Comparison of ENCODE assay signal across 17 cellular contexts in the genomic region with DNA sequence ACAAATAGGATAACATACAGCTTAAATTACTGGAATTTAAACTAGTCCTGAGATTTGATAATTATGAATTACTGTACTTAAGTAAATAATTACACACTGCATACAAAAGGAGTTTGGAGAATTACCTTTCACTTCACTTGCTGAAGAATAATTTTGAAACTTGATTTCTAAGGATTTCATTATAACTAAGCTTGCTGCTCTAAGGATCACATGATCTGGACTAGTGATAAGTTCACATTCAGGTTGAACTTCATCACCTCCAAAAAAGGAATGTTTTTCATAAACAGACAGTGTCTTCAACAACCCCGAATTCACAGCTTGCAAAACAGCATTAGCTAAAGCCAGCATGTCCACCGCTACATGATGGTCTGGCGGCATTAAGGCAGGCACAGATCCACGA. TPM values are rescaled to one million over a fixed set of nuclear protein-coding genes. Genes with fewer than 3 reads are reported as not detected.
DNase-seq lines count a peak whose midpoint lies in the region; ATAC-seq, FAIRE-seq and TF ChIP-seq lines count a peak whose summit lies in the region.
"Had no signal": no experiment of that assay in that cellular context is flagged by ENCODE, and none has a peak within 500 bp of the region (broad histone marks: within the 10 kb centered on the region; RNA-seq: fewer than 3 reads in every experiment).

No MANE protein-coding gene starts in this region.

- no peak for ATAC-seq in activated CD8-positive, alpha-beta T cell treated with anti-CD3 and anti-CD28 coated beads for 36 hours
- no peak for ATAC-seq in activated CD8-positive, alpha-beta T cell treated with anti-CD3 and anti-CD28 coated beads, Interleukin-2, amount 10 ng/mL, durations not matched to agents 7 days and 5 days
- ATAC-seq in A549 (no peak), GM21576 (IDR thresholded peaks at IDR 0.05; ENCODE audit: unreplicated experiment) (no peak)
- ATAC-seq in activated naive CD4-positive, alpha-beta T cell treated with anti-CD3 and anti-CD28 coated beads, Interleukin-2, amount 50 U/mL, for 72 hours, result peak; percentile 26 to 68
- ATAC-seq: PC-3 had no signal

- CTCF ChIA-PET in activated CD8-positive, alpha-beta T cell treated with anti-CD3 and anti-CD28 coated beads for 36 hours (lab: Charles Lee), result interaction anchor here (1.1 to 5.8 kb wide), 9 partner anchors 10 to 434 kb away, joined by 4 to 72 read pairs (median 6); no protein-coding TSS in a partner anchor
- CTCF ChIA-PET in activated CD8-positive, alpha-beta T cell treated with anti-CD3 and anti-CD28 coated beads, Interleukin-2, amount 10 ng/mL, durations not matched to agents 7 days and 5 days (lab: Charles Lee), result interaction anchor here (1.0 to 6.8 kb wide), 6 partner anchors 16 to 222 kb away, joined by 5 to 106 read pairs (median 16); partner anchors contain the start of genes ASB7 and LINS1
- CTCF ChIA-PET in A549 (lab: Yijun Ruan, JAX), result interaction anchor here (0.9 to 6.8 kb wide), 9 partner anchors 10 to 784 kb away, joined by 3 to 120 read pairs (median 7); partner anchors contain the start of gene ADAMTS17
- CTCF ChIA-PET in CD4-positive, alpha-beta memory T cell (lab: Charles Lee; ENCODE audit: partially characterized antibody), result interaction anchor here (0.7 to 7.2 kb wide), 12 partner anchors 10 to 645 kb away, joined by 3 to 214 read pairs (median 10); partner anchors contain the start of genes ADAMTS17, ASB7 and LINS1

- peaks cover 17% of the 10 kb centered on the region for H3K36me3 ChIP-seq in CD4-positive, alpha-beta memory T cell (ENCODE audit: insufficient read depth, low read length)

- no peak overlapping the region for H3K4me2 ChIP-seq in A549
- H3K4me2 ChIP-seq: BLaER1 treated with 17β-estradiol and CSF1 and Interleukin-3, amounts not matched to agents 10 nM and 100 nM had no signal

- peak; percentile 61 for FAIRE-seq in A549 (lab: Jason Lieb, UNC)

- TF ChIP-seq EP300 in A549 (IDR thresholded peaks at IDR 0.05), result no peak

- H3K4me3 Mint-ChIP-seq in activated CD8-positive, alpha-beta T cell treated with anti-CD3 and anti-CD28 coated beads for 36 hours, result no peak overlapping the region
- H3K4me3 Mint-ChIP-seq in activated CD8-positive, alpha-beta T cell treated with anti-CD3 and anti-CD28 coated beads, Interleukin-2, amount 10 ng/mL, durations not matched to agents 7 days and 5 days, result no peak overlapping the region
- H3K4me3 Mint-ChIP-seq in CD4-positive, alpha-beta memory T cell, result no peak overlapping the region

- no peaks in the 10 kb centered on the region for H3K9me3 ChIP-seq in A549
- H3K9me3 ChIP-seq in CD4-positive, alpha-beta memory T cell (ENCODE audit: control insufficient read depth in 1 of 2, low read length in 2 of 2), result no peaks in the 10 kb centered on the region

- H3K27ac ChIP-seq in A549, result no peak overlapping the region
- H3K27ac ChIP-seq in CD4-positive, alpha-beta memory T cell (ENCODE audit: low read depth, low read length), result no peak overlapping the region
- H3K27ac ChIP-seq: BLaER1 treated with 17β-estradiol and CSF1 and Interleukin-3, amounts not matched to agents 10 nM and 100 nM had no signal

- WGBS in A549 (ENCODE audit: missing lambda C conversion rate), result 86% methylated on average over 4 of the region's 4 CpGs

- no peak for TF ChIP-seq POLR2A in A549 (IDR thresholded peaks at IDR 0.05; ENCODE audit: low read length)

- peaks cover 48% of the 10 kb centered on the region for H3K36me3 Mint-ChIP-seq in activated CD8-positive, alpha-beta T cell treated with anti-CD3 and anti-CD28 coated beads for 36 hours (ENCODE audit: low read depth)
- H3K36me3 Mint-ChIP-seq in activated CD8-positive, alpha-beta T cell treated with anti-CD3 and anti-CD28 coated beads, Interleukin-2, amount 10 ng/mL, durations not matched to agents 7 days and 5 days (ENCODE audit: low read depth), result peaks cover 63% of the 10 kb centered on the region
- peaks cover 56 to 66% of the 10 kb centered on the region in 2 donors for H3K36me3 Mint-ChIP-seq in CD4-positive, alpha-beta memory T cell
- peaks cover 32 to 57% of the 10 kb centered on the region in 2 donors for H3K36me3 Mint-ChIP-seq in activated naive CD4-positive, alpha-beta T cell treated with anti-CD3 and anti-CD28 coated beads, Interleukin-2, amount 50 U/mL, for 72 hours

- H3K4me3 ChIP-seq in A549, result no peak overlapping the region
- H3K4me3 ChIP-seq in CD4-positive, alpha-beta memory T cell (ENCODE audit: low read length in 2 of 2), result no peak overlapping the region
- H3K4me3 ChIP-seq: BLaER1 treated with 17β-estradiol and CSF1 and Interleukin-3, amounts not matched to agents 10 nM and 100 nM had no signal

- no peaks in the 10 kb centered on the region for H3K9me3 Mint-ChIP-seq in activated CD8-positive, alpha-beta T cell treated with anti-CD3 and anti-CD28 coated beads for 36 hours
- H3K9me3 Mint-ChIP-seq in activated CD8-positive, alpha-beta T cell treated with anti-CD3 and anti-CD28 coated beads, Interleukin-2, amount 10 ng/mL, durations not matched to agents 7 days and 5 days (ENCODE audit: insufficient read depth), result no peaks in the 10 kb centered on the region
- peaks cover 0 to 2% (median 0%) of the 10 kb centered on the region in 8 donors for H3K9me3 Mint-ChIP-seq in CD4-positive, alpha-beta memory T cell
- H3K9me3 Mint-ChIP-seq in activated naive CD4-positive, alpha-beta T cell treated with anti-CD3 and anti-CD28 coated beads, Interleukin-2, amount 50 U/mL, for 72 hours, result no peaks in the 10 kb centered on the region

- intact Hi-C loops in activated CD8-positive, alpha-beta T cell treated with anti-CD3 and anti-CD28 coated beads for 36 hours (cut with micrococcal nuclease), result no loop called here
- intact Hi-C loops in CD4-positive, alpha-beta memory T cell (cut with micrococcal nuclease), result loop anchor here (2.0 kb wide), 3 partner anchors 23 to 645 kb away; no protein-coding TSS in a partner anchor
- intact Hi-C loops in cardiac septum (cut with DNase I), result no loop called here

- no peak for DNase-seq in activated CD8-positive, alpha-beta T cell treated with anti-CD3 and anti-CD28 coated beads for 36 hours
- DNase-seq in activated CD8-positive, alpha-beta T cell treated with anti-CD3 and anti-CD28 coated beads, Interleukin-2, amount 10 ng/mL, durations not matched to agents 7 days and 5 days, result no peak
- DNase-seq in A549 (ENCODE audit: low read depth in 1 of 2, low spot score in 1 of 2) (no peak), cardiac septum (ENCODE audit: low spot score) (no peak)
- DNase-seq in CD4-positive, alpha-beta memory T cell, result no peak
- DNase-seq in activated naive CD4-positive, alpha-beta T cell treated with anti-CD3 and anti-CD28 coated beads, Interleukin-2, amount 50 U/mL, for 72 hours (ENCODE audit: low spot score in 2 of 2), result no peak
- DNase-seq in stimulated activated CD4-positive, alpha-beta T cell treated with anti-CD3 and anti-CD28 coated beads, Interleukin-2, amount 100 ng/mL, for 48 hours, result no peak
- DNase-seq: DMS79 treated with DMSO at 0.1 percent for 48 hours, KBM-7, NCI-H1105, NCI-H1694, PC-3, RPMI8226, SHP77 treated with DMSO at 0.1 percent for 48 hours had no signal

- POLR2A ChIA-PET in activated CD8-positive, alpha-beta T cell treated with anti-CD3 and anti-CD28 coated beads for 36 hours (lab: Charles Lee), result interaction anchor here (0.8 kb wide), 1 partner anchor 38 kb away, joined by 4 read pairs; no protein-coding TSS in a partner anchor
- POLR2A ChIA-PET in activated CD8-positive, alpha-beta T cell treated with anti-CD3 and anti-CD28 coated beads, Interleukin-2, amount 10 ng/mL, durations not matched to agents 7 days and 5 days (lab: Charles Lee), result interaction anchor here (1.5 kb wide), 1 partner anchor 29 kb away, joined by 5 read pairs; the partner anchor contains the start of genes ASB7 and LINS1
- POLR2A ChIA-PET in A549 (lab: Yijun Ruan, JAX), result interaction anchor here (0.7 to 1.8 kb wide), 2 partner anchors 224 to 232 kb away, joined by 4 to 9 read pairs; partner anchors contain the start of gene ADAMTS17
- POLR2A ChIA-PET in CD4-positive, alpha-beta memory T cell (lab: Charles Lee; ENCODE audit: partially characterized antibody), result interaction anchor here (0.6 to 1.9 kb wide), 5 partner anchors 30 to 678 kb away, joined by 3 to 14 read pairs (median 4); no protein-coding TSS in a partner anchor

- no peak for TF ChIP-seq CTCF in activated CD8-positive, alpha-beta T cell treated with anti-CD3 and anti-CD28 coated beads for 36 hours (IDR thresholded peaks at IDR 0.05)
- TF ChIP-seq CTCF in A549 (IDR thresholded peaks at IDR 0.05), result no peak

- H3K27me3 Mint-ChIP-seq in activated CD8-positive, alpha-beta T cell treated with anti-CD3 and anti-CD28 coated beads for 36 hours, result no peaks in the 10 kb centered on the region
- no peaks in the 10 kb centered on the region for H3K27me3 Mint-ChIP-seq in activated CD8-positive, alpha-beta T cell treated with anti-CD3 and anti-CD28 coated beads, Interleukin-2, amount 10 ng/mL, durations not matched to agents 7 days and 5 days (ENCODE audit: low read depth)
- H3K27me3 Mint-ChIP-seq in CD4-positive, alpha-beta memory T cell, result no peaks in the 10 kb centered on the region

- peak overlapping the region; percentile 51 for H3K27ac Mint-ChIP-seq in activated CD8-positive, alpha-beta T cell treated with anti-CD3 and anti-CD28 coated beads for 36 hours
- H3K27ac Mint-ChIP-seq in activated CD8-positive, alpha-beta T cell treated with anti-CD3 and anti-CD28 coated beads, Interleukin-2, amount 10 ng/mL, durations not matched to agents 7 days and 5 days, result no peak overlapping the region
- H3K27ac Mint-ChIP-seq in CD4-positive, alpha-beta memory T cell, result peak overlapping the region in 6 of 7 donors; percentile 1 to 88 (median 74)
- peak overlapping the region; percentile 70 to 91 for H3K27ac Mint-ChIP-seq in activated naive CD4-positive, alpha-beta T cell treated with anti-CD3 and anti-CD28 coated beads, Interleukin-2, amount 50 U/mL, for 72 hours

- H3K4me1 ChIP-seq in A549, result no peaks in the 10 kb centered on the region
- H3K4me1 ChIP-seq in CD4-positive, alpha-beta memory T cell (ENCODE audit: insufficient read depth, low read length), result peaks cover 31% of the 10 kb centered on the region
- H3K4me1 ChIP-seq: BLaER1 treated with 17β-estradiol and CSF1 and Interleukin-3, amounts not matched to agents 10 nM and 100 nM had no signal

- TF ChIP-seq RAD21 in A549 (conservative IDR thresholded peaks at IDR 0.05 in 1 of 2, IDR thresholded peaks at IDR 0.05 in 1 of 2), result no peak

- H3K27me3 ChIP-seq in CD4-positive, alpha-beta memory T cell (ENCODE audit: insufficient read depth, low read length), result no peaks in the 10 kb centered on the region
- H3K27me3 ChIP-seq: BLaER1 treated with 17β-estradiol and CSF1 and Interleukin-3, amounts not matched to agents 10 nM and 100 nM had no signal

- H3K4me1 Mint-ChIP-seq in activated CD8-positive, alpha-beta T cell treated with anti-CD3 and anti-CD28 coated beads for 36 hours (ENCODE audit: low read depth), result peaks cover 44% of the 10 kb centered on the region
- peaks cover 39% of the 10 kb centered on the region for H3K4me1 Mint-ChIP-seq in activated CD8-positive, alpha-beta T cell treated with anti-CD3 and anti-CD28 coated beads, Interleukin-2, amount 10 ng/mL, durations not matched to agents 7 days and 5 days (ENCODE audit: low read depth)
- H3K4me1 Mint-ChIP-seq in CD4-positive, alpha-beta memory T cell, result peaks cover 33 to 58% (median 44%) of the 10 kb centered on the region in 4 donors

RNA-seq across cellular contexts. Expression of gene LINS1, which starts 28.5 kb away (rescaled TPM):
- 10 to 100 TPM; 28.7 to 29.4 TPM for total RNA-seq in activated CD8-positive, alpha-beta T cell treated with anti-CD3 and anti-CD28 coated beads for 36 hours
- 10 to 100 TPM; 40.9 to 45.3 TPM for total RNA-seq in activated CD8-positive, alpha-beta T cell treated with anti-CD3 and anti-CD28 coated beads, Interleukin-2, amount 10 ng/mL, durations not matched to agents 7 days and 5 days
- 23.1 and 24.6 TPM in 2 replicates for polyA plus RNA-seq in A549 (2011; rRNA removed)
- 6.4 and 6.9 TPM in 2 replicates for polyA plus RNA-seq in A549 (2012; cell fraction: cytosol; rRNA removed)
- 8.8 and 15.3 TPM in 2 replicates for polyA plus RNA-seq in A549 (2012; cell fraction: nucleus; rRNA removed)
- polyA plus RNA-seq in A549 (2017; fragmentation: RNase III; extraction: RNeasy Plus Mini Kit Qiagen cat#74134 plus additional on column Dnase treatment), result 10.0 to 12.1 TPM (median 11.1 TPM) in 3 replicates
- polyA minus RNA-seq in A549 (2011; rRNA and poly(A)+ RNA removed), result 24.5 and 25.5 TPM in 2 replicates
- 10 to 100 TPM; 76.4 to 84.0 TPM for total RNA-seq in CD4-positive, alpha-beta memory T cell
- polyA plus RNA-seq in CD4-positive, alpha-beta memory T cell, result 10 to 100 TPM; 65.8 to 81.3 TPM
- 10 to 100 TPM; 48.9 to 63.9 TPM for total RNA-seq in activated naive CD4-positive, alpha-beta T cell treated with anti-CD3 and anti-CD28 coated beads, Interleukin-2, amount 50 U/mL, for 72 hours
- 9.7 TPM for total RNA-seq in cardiac septum

RNA-seq across cellular contexts. Expression of gene ASB7, which starts 28.9 kb away (rescaled TPM):
- total RNA-seq in activated CD8-positive, alpha-beta T cell treated with anti-CD3 and anti-CD28 coated beads for 36 hours, result 10 to 100 TPM; 15.7 to 18.4 TPM
- total RNA-seq in activated CD8-positive, alpha-beta T cell treated with anti-CD3 and anti-CD28 coated beads, Interleukin-2, amount 10 ng/mL, durations not matched to agents 7 days and 5 days, result 10 to 100 TPM; 17.7 to 18.5 TPM
- 19.3 and 21.6 TPM in 2 replicates for polyA plus RNA-seq in A549 (2011; rRNA removed)
- polyA plus RNA-seq in A549 (2012; cell fraction: cytosol; rRNA removed), result 7.1 and 7.6 TPM in 2 replicates
- polyA plus RNA-seq in A549 (2012; cell fraction: nucleus; rRNA removed), result 4.0 and 5.4 TPM in 2 replicates
- polyA plus RNA-seq in A549 (2017; fragmentation: RNase III; extraction: RNeasy Plus Mini Kit Qiagen cat#74134 plus additional on column Dnase treatment), result 8.2 to 9.2 TPM (median 8.4 TPM) in 3 replicates
- polyA minus RNA-seq in A549 (2011; rRNA and poly(A)+ RNA removed), result 28.6 and 33.4 TPM in 2 replicates
- total RNA-seq in CD4-positive, alpha-beta memory T cell, result 10 to 100 TPM; 19.5 to 20.0 TPM
- 10 to 100 TPM; 14.3 to 15.9 TPM for polyA plus RNA-seq in CD4-positive, alpha-beta memory T cell
- total RNA-seq in activated naive CD4-positive, alpha-beta T cell treated with anti-CD3 and anti-CD28 coated beads, Interleukin-2, amount 50 U/mL, for 72 hours, result 10 to 100 TPM; 23.4 to 30.1 TPM
- 6.8 TPM for total RNA-seq in cardiac septum

RNA-seq across cellular contexts. Expression of gene CERS3, which starts 44.8 kb away (rescaled TPM):
- not detected for total RNA-seq in activated CD8-positive, alpha-beta T cell treated with anti-CD3 and anti-CD28 coated beads for 36 hours
- total RNA-seq in activated CD8-positive, alpha-beta T cell treated with anti-CD3 and anti-CD28 coated beads, Interleukin-2, amount 10 ng/mL, durations not matched to agents 7 days and 5 days, result under 1 TPM in 1 of 2 experiments, not detected in 1; 0.18 TPM
- polyA plus RNA-seq in A549 (2011; rRNA removed) (not detected in 2 replicates), A549 (2017; fragmentation: RNase III; extraction: RNeasy Plus Mini Kit Qiagen cat#74134 plus additional on column Dnase treatment) (not detected in 3 replicates)
- not detected in 2 replicates for polyA plus RNA-seq in A549 (2012; cell fraction: cytosol; rRNA removed)
- polyA plus RNA-seq in A549 (2012; cell fraction: nucleus; rRNA removed), result not detected in 2 replicates
- polyA minus RNA-seq in A549 (2011; rRNA and poly(A)+ RNA removed), result not detected in 2 replicates
- 1 to 10 TPM; 1.6 to 1.9 TPM for total RNA-seq in CD4-positive, alpha-beta memory T cell
- under 1 TPM in 1 of 2 donors, not detected in 1; 0.66 TPM for polyA plus RNA-seq in CD4-positive, alpha-beta memory T cell
- total RNA-seq in activated naive CD4-positive, alpha-beta T cell treated with anti-CD3 and anti-CD28 coated beads, Interleukin-2, amount 50 U/mL, for 72 hours, result under 1 TPM; 0.23 to 0.74 TPM
- 0.24 TPM for total RNA-seq in cardiac septum
- total RNA-seq: H4 had no signal

Comparison
In these comparisons a context has a peak if more than half of its experiments do, and no peak if none do; other contexts are left out.
1. ATAC-seq: peak in activated naive CD4-positive, alpha-beta T cell treated with anti-CD3 and anti-CD28 coated beads, Interleukin-2, amount 50 U/mL, for 72 hours (2 of 2); none in activated CD8-positive, alpha-beta T cell treated with anti-CD3 and anti-CD28 coated beads for 36 hours (single experiment), activated CD8-positive, alpha-beta T cell treated with anti-CD3 and anti-CD28 coated beads, Interleukin-2, amount 10 ng/mL, durations not matched to agents 7 days and 5 days (single experiment), A549 (0 of 2) and GM21576 (single experiment).